Comparison of ENCODE assay signal across 8 cellular contexts in the genomic region with DNA sequence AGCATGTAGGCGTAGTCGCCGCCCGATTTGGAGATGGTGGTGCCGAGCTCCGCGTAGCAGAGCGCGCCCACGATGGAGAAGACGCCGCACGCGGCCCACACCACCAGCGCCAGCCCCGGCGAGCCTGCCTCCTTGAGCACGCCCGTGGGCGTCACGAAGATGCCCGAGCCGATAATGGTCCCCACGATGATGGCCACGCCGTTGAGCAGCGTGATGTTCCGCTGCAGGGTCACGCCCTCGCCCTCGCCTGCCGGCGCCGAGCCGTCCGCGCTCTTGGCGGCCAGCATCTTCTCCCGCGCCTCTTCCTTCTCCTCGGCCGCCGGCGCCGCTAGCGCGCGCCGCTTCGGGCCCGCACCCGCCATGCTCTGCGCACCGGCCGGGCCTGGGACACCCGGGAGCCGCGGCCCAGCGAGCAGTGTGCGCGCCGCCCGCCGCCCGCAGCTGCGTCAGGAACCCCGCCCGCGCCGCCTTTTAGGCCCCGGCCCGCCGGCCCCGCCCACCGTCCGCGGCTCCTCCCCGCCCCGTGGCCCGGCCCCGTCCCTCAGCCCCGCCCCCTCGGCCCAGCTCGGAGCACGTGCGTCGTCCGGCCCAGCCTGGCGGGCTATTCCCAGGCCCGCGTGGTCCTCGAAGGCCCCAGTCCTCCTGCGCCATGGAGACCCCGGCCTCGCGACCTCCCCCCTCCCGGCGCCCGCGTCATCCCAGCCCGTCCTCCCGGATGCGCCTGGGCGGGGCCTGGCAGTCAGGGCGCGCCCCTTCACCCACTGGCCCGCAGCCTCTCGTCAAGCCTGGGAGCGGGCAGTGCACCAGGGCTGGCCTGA. TPM values are rescaled to one million over a fixed set of nuclear protein-coding genes. Genes with fewer than 3 reads are reported as not detected.
DNase-seq lines count a peak whose midpoint lies in the region; ATAC-seq and TF ChIP-seq lines count a peak whose summit lies in the region.
"Not testable (repeated sequence)": the region's sequence is repeated elsewhere in the genome, so short reads cannot be mapped to it uniquely, and the experiment has no call there.

A gene (minus strand): TSS at position 447 of the 818 bp plus-strand sequence. CDS start 85 bp downstream, at position 362.

- peaks cover 0 to 73% (median 26%) of the 10 kb centered on the region in 6 donors for H3K4me1 ChIP-seq in spleen

- TF ChIP-seq POLR2A in spleen (IDR thresholded peaks at IDR 0.05) = peak in 2 of 3 donors; percentile 22 to 47

- peaks cover 17% of the 10 kb centered on the region for H3K36me3 Mint-ChIP-seq in chondrocyte (ENCODE audit: low read depth)

- H3K4me3 ChIP-seq in kidney epithelial cell (ENCODE audit: low read depth, low read length) = peak within 1 kb of the TSS; percentile 48
- H3K4me3 ChIP-seq in spleen = peak within 1 kb of the TSS; percentile 37 to 77 (median 63)

- H3K27me3 ChIP-seq in kidney epithelial cell (ENCODE audit: control insufficient read depth, insufficient read depth, low read length) = not testable (repeated sequence)
- peaks cover 0 to 33% (median 0%) of the 10 kb centered on the region in 7 donors for H3K27me3 ChIP-seq in spleen (replicated peaks in 1 of 7)

- H3K36me3 ChIP-seq in kidney epithelial cell (ENCODE audit: control insufficient read depth, insufficient read depth, low read length); spleen: not testable (repeated sequence)

- peaks cover 58% of the 10 kb centered on the region for H3K4me1 Mint-ChIP-seq in chondrocyte (ENCODE audit: low read depth)

- H3K9me3 ChIP-seq in spleen = not testable (repeated sequence)

- H3K27me3 Mint-ChIP-seq in chondrocyte (ENCODE audit: low read depth) = not testable (repeated sequence)

- H3K27ac Mint-ChIP-seq in chondrocyte (ENCODE audit: unreplicated experiment) = peak within 1 kb of the TSS; percentile 97

- H3K4me3 Mint-ChIP-seq in chondrocyte (ENCODE audit: unreplicated experiment) = peak within 1 kb of the TSS; percentile 92

- 0 to 4% (median 1%) methylated on average over 14 to 109 of the region's 109 CpGs for WGBS in spleen, 5 donors

- H3K27ac ChIP-seq in 22Rv1 (peak within 1 kb of the TSS; percentile 36), spleen (peak within 1 kb of the TSS in 6 of 8 donors; percentile 44 to 86 (median 78))

- intact Hi-C loops in spleen (cut with DNase I; ENCODE audit: low total_unique reads) = not testable (repeated sequence)

- H3K9me3 Mint-ChIP-seq in chondrocyte (ENCODE audit: low read depth) = not testable (repeated sequence)

- DNase-seq in NCI-H69 (lab: John Stamatoyannopoulos, UW) (peak; percentile 78), spleen (peak; percentile 97)
- peak; percentile 86 for DNase-seq in activated CD4-positive, alpha-beta T cell treated with anti-CD3 and anti-CD28 coated beads, Interleukin-2, amount 50 U/mL, for 1 hour
- DNase-seq in chondrocyte (ENCODE audit: low spot score); kidney epithelial cell (ENCODE audit: low read depth): not testable (repeated sequence)

- ATAC-seq in GM18861 (IDR thresholded peaks at IDR 0.05; ENCODE audit: unreplicated experiment) (peak; percentile 37), HG03066 (IDR thresholded peaks at IDR 0.05; ENCODE audit: low read depth, unreplicated experiment) (peak; percentile 55)

- TF ChIP-seq CTCF in 22Rv1 (IDR thresholded peaks at IDR 0.05); chondrocyte (IDR thresholded peaks at IDR 0.05); kidney epithelial cell (IDR thresholded peaks at IDR 0.05; ENCODE audit: insufficient read depth, low read length, poor library complexity, severe bottlenecking); spleen (IDR thresholded peaks at IDR 0.05 in 8 of 11, conservative IDR thresholded peaks at IDR 0.05 in 3 of 11): not testable (repeated sequence)

RNA-seq across cellular contexts. Expression of the gene that starts here (rescaled TPM):
- 53.6 to 249 TPM (median 248 TPM) in 3 replicates for total RNA-seq in chondrocyte
- 308 and 355 TPM in 2 replicates for total RNA-seq in kidney epithelial cell
- total RNA-seq in spleen = 10 to 100 TPM in 6 of 7 donors, 1 to 10 TPM in 1; 9.8 to 30.6 (median 18.5) TPM
- 1 to 10 TPM; 2.5 to 7.3 (median 5.1) TPM for polyA plus RNA-seq in spleen
